8 cellular contexts compared by ENCODE assay signal in the genomic region with DNA sequence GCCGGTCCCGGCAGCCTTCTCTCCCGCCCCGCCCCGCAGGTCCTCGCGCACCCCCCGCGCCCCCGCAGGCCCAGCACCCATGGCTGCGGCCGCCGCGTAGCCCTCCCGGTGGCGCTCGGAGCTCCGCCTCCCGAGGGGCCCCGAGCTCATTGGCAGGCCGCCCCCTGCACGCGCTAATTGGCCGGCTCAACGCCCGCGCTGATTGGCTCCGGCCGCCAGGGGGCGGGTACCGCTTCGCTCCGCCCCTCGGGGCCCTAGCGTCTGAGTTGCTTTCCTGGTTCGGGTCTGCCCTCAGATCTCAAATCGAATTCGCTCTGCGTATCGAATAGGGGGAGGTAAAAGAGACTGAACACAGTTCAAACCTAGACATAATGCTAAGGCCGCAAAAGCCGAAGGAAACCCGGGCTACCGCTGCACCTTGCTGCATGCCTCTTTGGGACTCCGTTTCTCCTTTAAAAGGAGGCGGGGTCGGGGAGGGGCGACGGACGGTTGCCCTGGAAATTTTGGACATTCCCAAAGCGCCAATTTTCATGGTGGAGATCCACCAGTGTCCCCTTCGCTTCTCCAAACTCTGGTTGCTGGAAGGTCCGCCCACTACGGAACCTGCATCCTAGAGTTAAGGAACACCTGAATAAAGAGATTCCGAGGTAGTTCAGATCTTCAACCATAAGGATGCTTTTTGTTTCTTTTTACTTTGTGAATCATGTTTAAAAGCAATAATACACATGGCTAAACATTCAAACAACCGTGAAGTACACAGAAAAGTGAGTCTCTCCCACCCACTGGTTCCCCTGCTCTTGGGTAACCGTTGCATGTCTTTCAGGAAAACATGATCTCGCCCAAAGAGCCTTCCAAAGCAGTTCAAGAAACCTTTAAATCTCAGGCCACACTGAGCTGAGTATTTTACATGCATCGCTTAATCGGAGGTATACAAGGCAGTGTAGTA. TPM values are rescaled to one million over a fixed set of nuclear protein-coding genes. Genes with fewer than 3 reads are reported as not detected.
DNase-seq lines count a peak whose midpoint lies in the region; TF ChIP-seq lines count a peak whose summit lies in the region.

TSS of gene DEXI (minus strand) at position 117 of the 946 bp plus-strand sequence. CDS start 463 bp downstream, outside the sequence.

- H3K4me3 ChIP-seq in Loucy (ENCODE audit: low read length, poor library complexity, severe bottlenecking) (peak within 1 kb of the TSS; percentile 81), foreskin fibroblast (ENCODE audit: low read depth in 1 of 2, low read length in 2 of 2) (peak within 1 kb of the TSS; percentile 74 to 88), neuron (ENCODE audit: low read length) (peak within 1 kb of the TSS; percentile 55), subcutaneous abdominal adipose tissue (ENCODE audit: low read depth in 1 of 5, low read length in 5 of 5) (peak within 1 kb of the TSS; percentile 65 to 84 (median 78))

- peaks cover 42% of the 10 kb centered on the region for H3K4me1 ChIP-seq in Loucy (ENCODE audit: insufficient read depth, low read length, poor library complexity, severe bottlenecking)
- H3K4me1 ChIP-seq in neuron (ENCODE audit: insufficient read depth, low read length) = peaks cover 44% of the 10 kb centered on the region
- peaks cover 30 to 79% (median 71%) of the 10 kb centered on the region in 5 donors for H3K4me1 ChIP-seq in subcutaneous abdominal adipose tissue (ENCODE audit: control insufficient read depth in 5 of 5, insufficient read depth in 5 of 5, low read length in 5 of 5)

- peaks cover 2% of the 10 kb centered on the region; the same call in 1 of the 2 replicates for H3F3A ChIP-seq in Loucy (ENCODE audit: low read depth)

- no peaks in the 10 kb centered on the region for H3K9me2 ChIP-seq in Loucy (replicated peaks; ENCODE audit: low read depth, low read length)

- H4K20me1 ChIP-seq in Loucy (ENCODE audit: insufficient read depth, low read length, poor library complexity, severe bottlenecking) = peaks cover 11% of the 10 kb centered on the region

- H3K27me3 ChIP-seq in Loucy (ENCODE audit: insufficient read depth, low read length, poor library complexity, severe bottlenecking) (no peaks in the 10 kb centered on the region), neuron (ENCODE audit: insufficient read depth, low read length) (no peaks in the 10 kb centered on the region), subcutaneous abdominal adipose tissue (ENCODE audit: control insufficient read depth in 5 of 5, insufficient read depth in 4 of 5, low read length in 5 of 5) (no peaks in the 10 kb centered on the region)

- H2AFZ ChIP-seq in Loucy (ENCODE audit: low read length) (peak within 1 kb of the TSS; percentile 94), neuron (ENCODE audit: low read depth, low read length) (peak within 1 kb of the TSS; percentile 81)

- H3K9me3 ChIP-seq in Loucy (ENCODE audit: insufficient read depth, low read depth, low read length) (no peaks in the 10 kb centered on the region), neuron (ENCODE audit: low read length) (no peaks in the 10 kb centered on the region), subcutaneous abdominal adipose tissue (ENCODE audit: control insufficient read depth in 5 of 5, low read length in 5 of 5) (no peaks in the 10 kb centered on the region)

- TF ChIP-seq CTCF in Loucy (conservative IDR thresholded peaks at IDR 0.05; ENCODE audit: low read length) = no peak
- TF ChIP-seq CTCF in foreskin fibroblast (IDR thresholded peaks at IDR 0.05; ENCODE audit: low read depth, low read length) = no peak

- peak within 1 kb of the TSS; percentile 75 for H3K27ac ChIP-seq in subcutaneous abdominal adipose tissue (ENCODE audit: low read depth, low read length)

- H3K79me2 ChIP-seq in Loucy (ENCODE audit: insufficient read depth, low read length) = peaks cover 43% of the 10 kb centered on the region; the same call in 1 of the 2 replicates

- H3K4me2 ChIP-seq in Loucy (ENCODE audit: low read depth, low read length, poor library complexity, severe bottlenecking) = peak within 1 kb of the TSS; percentile 87

- H3K9ac ChIP-seq in Loucy (ENCODE audit: low read depth, low read length, poor library complexity, severe bottlenecking) (peak within 1 kb of the TSS; percentile 71), subcutaneous abdominal adipose tissue (ENCODE audit: low read length in 5 of 5) (peak within 1 kb of the TSS; percentile 67 to 95 (median 83))

- DNase-seq in ELF-1 (ENCODE audit: low read depth, low spot score) (peak; percentile 93), H4 (ENCODE audit: low spot score) (peak; percentile 78), SHP77 treated with DMSO at 0.1 percent for 48 hours (lab: John Stamatoyannopoulos, UW) (peak; percentile 88), activated gamma-delta T cell treated with Interleukin-2 at 50 U/mL for 16 hours (peak; percentile 93), foreskin fibroblast (peak; percentile 90 to 97)

- no peaks in the 10 kb centered on the region for H3K36me3 ChIP-seq in Loucy (ENCODE audit: insufficient read depth, low read length)
- peaks cover 14% of the 10 kb centered on the region for H3K36me3 ChIP-seq in neuron (ENCODE audit: insufficient read depth, low read length)
- peaks cover 0 to 3% (median 0%) of the 10 kb centered on the region in 5 donors for H3K36me3 ChIP-seq in subcutaneous abdominal adipose tissue (ENCODE audit: control insufficient read depth in 5 of 5, insufficient read depth in 5 of 5, low read length in 5 of 5)

RNA-seq across cellular contexts. Expression of gene DEXI, which starts in this region (rescaled TPM):
- 39.9 and 42.0 TPM in 2 replicates for total RNA-seq in H4 (2014; rRNA removed; shearing (Covaris generic))

Comparison
In these comparisons a context has a peak if more than half of its experiments do, and no peak if none do; other contexts are left out.
1. Peak in every context shown above with its lines: DNase-seq, H3K4me3 ChIP-seq and H3K27ac ChIP-seq.